Comparison of ENCODE assay signal across 15 cellular contexts in genomic region chr2:173161040-173161439, GRCh38.
A peak's percentile ranks its signal among the peaks of the same experiment; 100 is the strongest.
DNase-seq lines count a peak whose midpoint lies in the region; ATAC-seq and TF ChIP-seq lines count a peak whose summit lies in the region.
"Had no signal": no experiment of that assay in that cellular context is flagged by ENCODE, and none has a peak within 500 bp of the region (broad histone marks: within the 10 kb centered on the region; RNA-seq: fewer than 3 reads in every experiment).

No MANE protein-coding gene starts in this region.

- H3K9me3 ChIP-seq in Panc1 (ENCODE audit: control insufficient read depth, insufficient read depth, low read depth, low read length) = peaks cover 10% of the 10 kb centered on the region
- H3K9me3 ChIP-seq in subcutaneous abdominal adipose tissue (ENCODE audit: control insufficient read depth in 5 of 5, low read length in 5 of 5) = no peaks in the 10 kb centered on the region
- H3K9me3 ChIP-seq: Peyer's patch had no signal

- H3K4me1 ChIP-seq in Panc1 (ENCODE audit: control insufficient read depth, insufficient read depth, low read length) (peaks cover 71% of the 10 kb centered on the region), subcutaneous abdominal adipose tissue (ENCODE audit: control insufficient read depth in 5 of 5, insufficient read depth in 5 of 5, low read length in 5 of 5) (peaks cover 5 to 29% (median 20%) of the 10 kb centered on the region in 5 donors)

- peak overlapping the region; percentile 23 for H3K27ac Mint-ChIP-seq in mesothelial cell of epicardium
- H3K27ac Mint-ChIP-seq in activated naive CD4-positive, alpha-beta T cell treated with anti-CD3 and anti-CD28 coated beads, Interleukin-2, amount 50 U/mL, for 72 hours = no peak overlapping the region
- no peak overlapping the region for H3K27ac Mint-ChIP-seq in activated CD4-positive, alpha-beta memory T cell treated with anti-CD3 and anti-CD28 coated beads for 36 hours
- H3K27ac Mint-ChIP-seq: activated naive CD4-positive, alpha-beta T cell treated with anti-CD3 and anti-CD28 coated beads, Interleukin-2, amount 10 ng/mL, durations not matched to agents 7 days and 5 days; T-cell had no signal

- H3K27me3 ChIP-seq in Panc1 (ENCODE audit: control insufficient read depth, insufficient read depth, low read length) (no peaks in the 10 kb centered on the region), subcutaneous abdominal adipose tissue (ENCODE audit: control insufficient read depth in 5 of 5, insufficient read depth in 4 of 5, low read length in 5 of 5) (no peaks in the 10 kb centered on the region)
- H3K27me3 ChIP-seq: MG63, Peyer's patch had no signal

- H3K27ac ChIP-seq in Panc1 (ENCODE audit: low read length) (peak overlapping the region; percentile 91), subcutaneous abdominal adipose tissue (ENCODE audit: low read depth, low read length) (peak overlapping the region; percentile 96)

- CTCF ChIA-PET in Panc1 (lab: Charles Lee) = no interaction called here
- CTCF ChIA-PET in activated CD4-positive, alpha-beta memory T cell treated with anti-CD3 and anti-CD28 coated beads for 36 hours (lab: Charles Lee) = interaction anchor here (1.0 kb wide), 1 partner anchor 49 kb away, joined by 3 read pairs; no protein-coding TSS in a partner anchor

- H3K9me3 Mint-ChIP-seq in mesothelial cell of epicardium = peaks cover 8% of the 10 kb centered on the region
- peaks cover 4 to 6% of the 10 kb centered on the region in 2 donors for H3K9me3 Mint-ChIP-seq in activated naive CD4-positive, alpha-beta T cell treated with anti-CD3 and anti-CD28 coated beads, Interleukin-2, amount 50 U/mL, for 72 hours
- peaks cover 8% of the 10 kb centered on the region for H3K9me3 Mint-ChIP-seq in activated CD4-positive, alpha-beta memory T cell treated with anti-CD3 and anti-CD28 coated beads for 36 hours

- POLR2A ChIA-PET in Panc1 (lab: Charles Lee) = no interaction called here
- POLR2A ChIA-PET in activated CD4-positive, alpha-beta memory T cell treated with anti-CD3 and anti-CD28 coated beads for 36 hours (lab: Charles Lee) = no interaction called here

- H3K36me3 Mint-ChIP-seq in mesothelial cell of epicardium = peaks cover 12% of the 10 kb centered on the region
- H3K36me3 Mint-ChIP-seq in activated naive CD4-positive, alpha-beta T cell treated with anti-CD3 and anti-CD28 coated beads, Interleukin-2, amount 50 U/mL, for 72 hours = peaks cover 0 to 6% of the 10 kb centered on the region in 2 donors
- no peaks in the 10 kb centered on the region for H3K36me3 Mint-ChIP-seq in activated CD4-positive, alpha-beta memory T cell treated with anti-CD3 and anti-CD28 coated beads for 36 hours
- H3K36me3 Mint-ChIP-seq: activated naive CD4-positive, alpha-beta T cell treated with anti-CD3 and anti-CD28 coated beads, Interleukin-2, amount 10 ng/mL, durations not matched to agents 7 days and 5 days; T-cell had no signal

- TF ChIP-seq CTCF in Panc1 (IDR thresholded peaks at IDR 0.05) (no peak), mesothelial cell of epicardium (IDR thresholded peaks at IDR 0.05; ENCODE audit: unreplicated experiment) (no peak)

- H3K36me3 ChIP-seq in Panc1 (ENCODE audit: control insufficient read depth, insufficient read depth, low read length) (no peaks in the 10 kb centered on the region; the same call in 1 of the 2 replicates), subcutaneous abdominal adipose tissue (ENCODE audit: control insufficient read depth in 5 of 5, insufficient read depth in 5 of 5, low read length in 5 of 5) (no peaks in the 10 kb centered on the region)
- H3K36me3 ChIP-seq: Peyer's patch had no signal

- BruUV-seq in Panc1 (replicated peaks; lab: Mats Ljungman, UMichigan) = no TSS peak

- DNase-seq in Panc1 (ENCODE audit: low read depth, low spot score) (no peak), mesothelial cell of epicardium (ENCODE audit: low spot score in 2 of 2, unreplicated experiment in 2 of 2) (no peak)
- no peak for DNase-seq in activated naive CD4-positive, alpha-beta T cell treated with anti-CD3 and anti-CD28 coated beads, Interleukin-2, amount 50 U/mL, for 72 hours (ENCODE audit: low spot score in 2 of 2)
- no peak for DNase-seq in activated CD4-positive, alpha-beta memory T cell treated with anti-CD3 and anti-CD28 coated beads for 36 hours
- DNase-seq: activated naive CD4-positive, alpha-beta T cell treated with anti-CD3 and anti-CD28 coated beads, Interleukin-2, amount 10 ng/mL, durations not matched to agents 7 days and 5 days; C1 segment of cervical spinal cord; MG63; NCI-H187 treated with DMSO at 0.1 percent for 48 hours; NCI-H526; T-cell had no signal

- intact Hi-C loops in Panc1 (cut with micrococcal nuclease; ENCODE audit: unreplicated experiment) = loop anchor here (5.0 kb wide), 2 partner anchors 54 to 69 kb away; no protein-coding TSS in a partner anchor
- intact Hi-C loops in activated CD4-positive, alpha-beta memory T cell treated with anti-CD3 and anti-CD28 coated beads for 36 hours (cut with micrococcal nuclease) = no loop called here

- no peak overlapping the region for H3K4me3 Mint-ChIP-seq in mesothelial cell of epicardium
- H3K4me3 Mint-ChIP-seq in activated CD4-positive, alpha-beta memory T cell treated with anti-CD3 and anti-CD28 coated beads for 36 hours = no peak overlapping the region
- H3K4me3 Mint-ChIP-seq: activated naive CD4-positive, alpha-beta T cell treated with anti-CD3 and anti-CD28 coated beads, Interleukin-2, amount 10 ng/mL, durations not matched to agents 7 days and 5 days; T-cell had no signal

- peak overlapping the region in 1 of 2 experiments; percentile 4; a peak in 2 of 4 replicates for H3K4me3 ChIP-seq in Panc1 (ENCODE audit: low read depth in 2 of 2, low read length in 2 of 2)
- H3K4me3 ChIP-seq in subcutaneous abdominal adipose tissue (ENCODE audit: low read depth in 1 of 5, low read length in 5 of 5) = no peak overlapping the region
- H3K4me3 ChIP-seq: MG63, Peyer's patch had no signal

- ATAC-seq in Panc1 (no peak; the same call in 1 of the 2 replicates), esophagus mucosa (peak; percentile 35), HG03520 (IDR thresholded peaks at IDR 0.05; ENCODE audit: unreplicated experiment) (no peak)
- no peak for ATAC-seq in activated naive CD4-positive, alpha-beta T cell treated with anti-CD3 and anti-CD28 coated beads, Interleukin-2, amount 50 U/mL, for 72 hours
- ATAC-seq: activated CD4-positive, CD25-positive, alpha-beta regulatory T cell treated with anti-CD3 and anti-CD28 coated beads, Interleukin-2, amount 50 U/mL, for 24 hours; T-cell had no signal

- peak overlapping the region in 3 of 5 donors; percentile 6 to 74 (median 45) for H3K9ac ChIP-seq in subcutaneous abdominal adipose tissue (ENCODE audit: low read length in 5 of 5)

- no peaks in the 10 kb centered on the region for H3K27me3 Mint-ChIP-seq in mesothelial cell of epicardium (ENCODE audit: low read depth)
- peaks cover 6% of the 10 kb centered on the region for H3K27me3 Mint-ChIP-seq in activated CD4-positive, alpha-beta memory T cell treated with anti-CD3 and anti-CD28 coated beads for 36 hours
- H3K27me3 Mint-ChIP-seq: T-cell had no signal

- peaks cover 16% of the 10 kb centered on the region for H3K4me1 Mint-ChIP-seq in mesothelial cell of epicardium
- no peaks in the 10 kb centered on the region for H3K4me1 Mint-ChIP-seq in activated CD4-positive, alpha-beta memory T cell treated with anti-CD3 and anti-CD28 coated beads for 36 hours (ENCODE audit: low read depth)
- H3K4me1 Mint-ChIP-seq: activated naive CD4-positive, alpha-beta T cell treated with anti-CD3 and anti-CD28 coated beads, Interleukin-2, amount 10 ng/mL, durations not matched to agents 7 days and 5 days; T-cell had no signal

- in situ Hi-C loops in Panc1 (cut with HindIII; ENCODE audit: low pct_unique_long_range_greater_than_20kb, low sequenced_read_pairs) = no loop called here
